Comparison of ENCODE assay signal across 14 cellular contexts in genomic region chr3:23889950-23890349, GRCh38. TPM values are rescaled to one million over a fixed set of nuclear protein-coding genes. Genes with fewer than 3 reads are reported as not detected.
DNase-seq lines count a peak whose midpoint lies in the region; ATAC-seq and TF ChIP-seq lines count a peak whose summit lies in the region.
"Had no signal": no experiment of that assay in that cellular context is flagged by ENCODE, and none has a peak within 500 bp of the region (broad histone marks: within the 10 kb centered on the region; RNA-seq: fewer than 3 reads in every experiment).

No MANE protein-coding gene starts in this region.

- in situ Hi-C loops in gastrocnemius medialis (cut with MboI; ENCODE audit: low sequenced_read_pairs in 4 of 4) = loop anchor here in 2 of 4 donors (25.0 kb wide), 2 partner anchors 347 to 797 kb away; no protein-coding TSS in a partner anchor

- H3K36me3 ChIP-seq in gastrocnemius medialis = peaks cover 0 to 3% of the 10 kb centered on the region in 2 donors

- H3K4me3 Mint-ChIP-seq in Calu3 (ENCODE audit: low read depth, unreplicated experiment) = no peak overlapping the region
- H3K4me3 Mint-ChIP-seq: CD4-positive, alpha-beta memory T cell had no signal

- peak overlapping the region in 3 of 4 donors; percentile 22 to 46 (median 35) for H3K27ac ChIP-seq in gastrocnemius medialis
- H3K27ac ChIP-seq: BLaER1, GM23248, HL-60 had no signal

- intact Hi-C loops in left ventricle myocardium superior (cut with micrococcal nuclease) = no loop called here
- intact Hi-C loops in cardiac septum (cut with DNase I) = no loop called here
- intact Hi-C loops in gastrocnemius medialis (cut with DNase I; ENCODE audit: low total_unique reads) = loop anchor here (2.0 to 5.0 kb wide), 4 partner anchors 27 to 792 kb away; partner anchors contain the start of genes NKIRAS1, NR1D2 and RPL15
- intact Hi-C loops in Calu3 (cut with micrococcal nuclease; ENCODE audit: unreplicated experiment) = loop anchor here (2.0 to 5.0 kb wide), 2 partner anchors 107 to 793 kb away; no protein-coding TSS in a partner anchor

- no peaks in the 10 kb centered on the region for H3K27me3 ChIP-seq in gastrocnemius medialis
- H3K27me3 ChIP-seq: BLaER1 had no signal

- no TSS peak for BruUV-seq in Calu3 (replicated peaks; lab: Mats Ljungman, UMichigan)

- H3K27ac Mint-ChIP-seq in Calu3 (ENCODE audit: unreplicated experiment) = no peak overlapping the region

- H3K4me1 ChIP-seq in gastrocnemius medialis = peaks cover 27 to 32% of the 10 kb centered on the region in 2 donors
- H3K4me1 ChIP-seq: BLaER1 had no signal

- H3K9me3 Mint-ChIP-seq in Calu3 (ENCODE audit: low read depth, unreplicated experiment) = no peaks in the 10 kb centered on the region
- H3K9me3 Mint-ChIP-seq: CD14-positive monocyte; CD4-positive, alpha-beta memory T cell had no signal

- H3K36me3 Mint-ChIP-seq in Calu3 (ENCODE audit: insufficient read depth, unreplicated experiment) = peaks cover 6% of the 10 kb centered on the region

- peak; percentile 38 for ATAC-seq in left ventricle myocardium superior
- ATAC-seq in gastrocnemius medialis = peak in 1 of 2 donors; percentile 53
- ATAC-seq in HG02571 (IDR thresholded peaks at IDR 0.05; ENCODE audit: unreplicated experiment) = no peak

- no peaks in the 10 kb centered on the region for H3K4me1 Mint-ChIP-seq in Calu3 (ENCODE audit: low read depth, unreplicated experiment)

- H3K27me3 Mint-ChIP-seq in Calu3 (ENCODE audit: unreplicated experiment) = no peaks in the 10 kb centered on the region
- H3K27me3 Mint-ChIP-seq: CD4-positive, alpha-beta memory T cell had no signal

- no peak for TF ChIP-seq POLR2A in gastrocnemius medialis (IDR thresholded peaks at IDR 0.05)

- CTCF ChIA-PET in Calu3 (lab: Charles Lee) = interaction anchor here (0.7 kb wide), 1 partner anchor 566 kb away, joined by 3 read pairs; no protein-coding TSS in a partner anchor

- no peaks in the 10 kb centered on the region for H3K9me3 ChIP-seq in gastrocnemius medialis
- H3K9me3 ChIP-seq: BLaER1, HAP-1 had no signal

- TF ChIP-seq CTCF in gastrocnemius medialis (IDR thresholded peaks at IDR 0.05 in 4 of 5, conservative IDR thresholded peaks at IDR 0.05 in 1 of 5) (no peak), Calu3 (IDR thresholded peaks at IDR 0.05; ENCODE audit: unreplicated experiment) (no peak)

- H3K4me3 ChIP-seq in gastrocnemius medialis = no peak overlapping the region
- H3K4me3 ChIP-seq: BLaER1, GM23248, HAP-1 had no signal

- DNase-seq in left ventricle myocardium superior (no peak), cardiac septum (ENCODE audit: low spot score) (no peak), medulla oblongata (ENCODE audit: extremely low spot score) (peak; percentile 44), gastrocnemius medialis (no peak), NCI-H128 (lab: John Stamatoyannopoulos, UW; ENCODE audit: unreplicated experiment) (no peak), Calu3 (no peak)
- DNase-seq: 8988T; CD4-positive, alpha-beta memory T cell; GM23248 had no signal

RNA-seq across cellular contexts. Expression of gene NKIRAS1, which starts 26.8 kb away (rescaled TPM):
- total RNA-seq in left ventricle myocardium superior = 22.6 TPM
- 17.2 TPM for total RNA-seq in cardiac septum
- 10 to 100 TPM; 25.1 to 42.1 (median 34.7) TPM for total RNA-seq in gastrocnemius medialis
- 7.5 and 7.7 TPM in 2 replicates for total RNA-seq in Calu3 (2022)

RNA-seq across cellular contexts. Expression of gene RPL15, which starts 27.0 kb away (rescaled TPM):
- total RNA-seq in left ventricle myocardium superior (910 TPM), cardiac septum (798 TPM), gastrocnemius medialis (1,000 to 10,000 TPM; 1,370 to 1,628 (median 1,557) TPM), Calu3 (2022) (1,190 and 1,430 TPM in 2 replicates)

RNA-seq across cellular contexts. Expression of gene NR1D2, which starts 55.1 kb away (rescaled TPM):
- total RNA-seq in left ventricle myocardium superior = 57.0 TPM
- total RNA-seq in cardiac septum = 31.0 TPM
- total RNA-seq in gastrocnemius medialis = 10 to 100 TPM; 27.1 to 62.7 (median 51.2) TPM
- 15.8 and 18.9 TPM in 2 replicates for total RNA-seq in Calu3 (2022)

Comparison
In these comparisons a context has a peak if more than half of its experiments do, and no peak if none do; other contexts are left out.
1. intact Hi-C loops: an anchor here in gastrocnemius medialis (2.0 to 5.0 kb wide) and Calu3 (2.0 to 5.0 kb wide); none called in left ventricle myocardium superior and cardiac septum.